21 cellular contexts compared by ENCODE assay signal in the genomic region with DNA sequence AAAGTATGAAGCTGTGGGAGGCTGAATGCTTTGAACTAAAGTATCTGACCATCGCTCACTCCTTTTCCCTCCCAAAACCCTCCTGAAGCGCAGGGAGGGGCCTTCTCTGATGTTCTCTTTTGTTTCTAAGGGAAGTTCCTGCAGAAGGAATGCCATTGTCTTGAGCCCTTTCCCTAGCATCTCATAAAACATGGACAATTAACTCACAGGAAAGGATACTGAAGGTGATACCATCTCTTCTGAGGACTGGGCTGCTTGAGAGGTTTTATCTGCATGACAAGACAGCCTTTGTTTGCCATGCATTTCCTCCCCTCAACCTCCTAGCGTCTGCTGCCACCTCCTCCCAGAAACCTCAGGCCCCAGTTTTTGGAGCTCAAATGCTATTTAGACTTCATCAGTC. TPM values are rescaled to one million over a fixed set of nuclear protein-coding genes. Genes with fewer than 3 reads are reported as not detected.
DNase-seq lines count a peak whose midpoint lies in the region; ATAC-seq, FAIRE-seq and TF ChIP-seq lines count a peak whose summit lies in the region.
"Had no signal": no experiment of that assay in that cellular context is flagged by ENCODE, and none has a peak within 500 bp of the region (broad histone marks: within the 10 kb centered on the region; RNA-seq: fewer than 3 reads in every experiment).

No MANE protein-coding gene starts in this region.

- POLR2A ChIA-PET in PC-9 (lab: Charles Lee; ENCODE audit: unreplicated experiment) = no interaction called here

- peaks cover 0 to 3% (median 0%) of the 10 kb centered on the region in 7 donors for H3K27me3 ChIP-seq in heart right ventricle
- H3K27me3 ChIP-seq in PC-9 (ENCODE audit: insufficient read depth, low read depth) = no peaks in the 10 kb centered on the region
- H3K27me3 ChIP-seq: BE2C, esophagus squamous epithelium, SJSA1 had no signal

- H3K27ac ChIP-seq in heart right ventricle = peak overlapping the region in 6 of 10 donors; percentile 6 to 64 (median 49)
- H3K27ac ChIP-seq in PC-9 = no peak overlapping the region
- H3K27ac ChIP-seq: A549, SJSA1 had no signal

- H3K4me3 ChIP-seq in heart right ventricle = no peak overlapping the region
- H3K4me3 ChIP-seq in PC-9 = no peak overlapping the region
- H3K4me3 ChIP-seq: A549, esophagus squamous epithelium, SJSA1 had no signal

- H3K9me3 ChIP-seq in heart right ventricle (no peaks in the 10 kb centered on the region), PC-9 (ENCODE audit: insufficient read depth, low read depth) (no peaks in the 10 kb centered on the region)
- H3K9me3 ChIP-seq: A549, BE2C, esophagus squamous epithelium, SJSA1 had no signal

- peaks cover 2% of the 10 kb centered on the region for H3K27me3 Mint-ChIP-seq in brain
- H3K27me3 Mint-ChIP-seq: IgD-negative memory B cell had no signal

- no peaks in the 10 kb centered on the region for H4K20me1 ChIP-seq in PC-9 (ENCODE audit: insufficient read depth)

- peak overlapping the region in 1 of 5 experiments; percentile 30 for H3K4me3 Mint-ChIP-seq in brain
- H3K4me3 Mint-ChIP-seq: activated CD8-positive, alpha-beta T cell treated with anti-CD3 and anti-CD28 coated beads, Interleukin-2, amount 10 ng/mL, durations not matched to agents 7 days and 5 days; HFFc6 had no signal

- DNase-seq in heart right ventricle (no peak), Right ventricle myocardium superior (no peak), iPS-NIHi7 (ENCODE audit: extremely low spot score) (peak; percentile 71), HTR-8/SVneo (ENCODE audit: insufficient read length, low spot score) (no peak), PC-9 (no peak), GF-D8 (lab: John Stamatoyannopoulos, UW) (no peak)
- DNase-seq in stimulated activated CD4-positive, alpha-beta T cell treated with anti-CD3 and anti-CD28 coated beads, Interleukin-2, amount 100 ng/mL, for 24 hours = no peak
- DNase-seq: activated CD8-positive, alpha-beta T cell treated with anti-CD3 and anti-CD28 coated beads, Interleukin-2, amount 10 ng/mL, durations not matched to agents 7 days and 5 days; activated naive CD4-positive, alpha-beta T cell; activated T-cell treated with anti-CD3 and anti-CD28 coated beads, Interleukin-2, amount 50 U/mL, for 1 hour; BE2C; caudate nucleus; esophagus squamous epithelium; HFFc6; NCI-H146; T-helper 2 cell had no signal

- no peak for FAIRE-seq in HTR-8/SVneo (lab: Jason Lieb, UNC)
- FAIRE-seq: A549 had no signal

- peaks cover 0 to 5% (median 0%) of the 10 kb centered on the region in 9 donors for H3K36me3 ChIP-seq in heart right ventricle
- H3K36me3 ChIP-seq in PC-9 (ENCODE audit: low read depth) = no peaks in the 10 kb centered on the region
- H3K36me3 ChIP-seq: BE2C had no signal

- peak overlapping the region in 3 of 5 experiments; percentile 53 to 73 (median 55) for H3K27ac Mint-ChIP-seq in brain
- H3K27ac Mint-ChIP-seq: activated CD8-positive, alpha-beta T cell treated with anti-CD3 and anti-CD28 coated beads, Interleukin-2, amount 10 ng/mL, durations not matched to agents 7 days and 5 days; HFFc6 had no signal

- H3K9me2 ChIP-seq in PC-9 (ENCODE audit: insufficient read depth) = no peaks in the 10 kb centered on the region

- CTCF ChIA-PET in PC-9 (lab: Charles Lee) = no interaction called here

- no peak overlapping the region for H2AFZ ChIP-seq in PC-9

- TF ChIP-seq CTCF in heart right ventricle (IDR thresholded peaks at IDR 0.05) (no peak), brain (conservative IDR thresholded peaks at IDR 0.05) (no peak), PC-9 (conservative IDR thresholded peaks at IDR 0.05) (no peak)

- H3F3A ChIP-seq in PC-9 (ENCODE audit: insufficient read depth, low read depth) = peaks cover 31% of the 10 kb centered on the region

- no peaks in the 10 kb centered on the region for H3K36me3 Mint-ChIP-seq in brain

- BruUV-seq in PC-9 (replicated peaks; lab: Mats Ljungman, UMichigan) = no TSS peak

- peaks cover 32% of the 10 kb centered on the region for H3K4me1 Mint-ChIP-seq in brain

- no peaks in the 10 kb centered on the region for H3K9me3 Mint-ChIP-seq in brain
- H3K9me3 Mint-ChIP-seq: HFFc6, IgD-negative memory B cell had no signal

- intact Hi-C loops in heart right ventricle (cut with DNase I) (no loop called here), Right ventricle myocardium superior (cut with DNase I) (no loop called here), PC-9 (cut with micrococcal nuclease; ENCODE audit: unreplicated experiment) (no loop called here)

- H3K4me1 ChIP-seq in heart right ventricle (peaks cover 0 to 54% (median 30%) of the 10 kb centered on the region in 9 donors), PC-9 (replicated peaks; ENCODE audit: insufficient read depth) (peaks cover 38% of the 10 kb centered on the region)
- H3K4me1 ChIP-seq: A549 had no signal

- no peak for ATAC-seq in heart right ventricle
- ATAC-seq in Right ventricle myocardium superior (ENCODE audit: poor library complexity) = no peak
- ATAC-seq: A549; activated CD8-positive, alpha-beta T cell treated with anti-CD3 and anti-CD28 coated beads, Interleukin-2, amount 10 ng/mL, durations not matched to agents 7 days and 5 days; right cardiac atrium had no signal

- H3K4me2 ChIP-seq in PC-9 = no peak overlapping the region
- H3K4me2 ChIP-seq: A549 had no signal

- WGBS in heart right ventricle, 2 donors = 58 to 65% methylated on average over 3 of the region's 3 CpGs

- no peaks in the 10 kb centered on the region; the same call in 1 of the 2 replicates for H3K79me2 ChIP-seq in PC-9 (ENCODE audit: low read depth)

RNA-seq across cellular contexts. Expression of a gene that starts 4.3 kb away (rescaled TPM):
- 10 to 100 TPM; 29.1 to 38.5 (median 32.8) TPM for total RNA-seq in heart right ventricle
- polyA plus RNA-seq in heart right ventricle = 10 to 100 TPM; 29.3 to 34.2 TPM
- 33.7 TPM for total RNA-seq in Right ventricle myocardium superior
- polyA plus RNA-seq in brain (ENCODE audit: insufficient read depth, low read depth, low replicate concordance) = 42.1 TPM
- 30.3 and 35.1 TPM in 2 replicates for total RNA-seq in PC-9 (2021)

RNA-seq across cellular contexts. Expression of a gene that starts 13.2 kb away (rescaled TPM):
- total RNA-seq in heart right ventricle (1 to 10 TPM; 1.1 to 5.5 (median 2.5) TPM), Right ventricle myocardium superior (2.7 TPM), PC-9 (2021) (0.81 and 1.1 TPM in 2 replicates)
- polyA plus RNA-seq in heart right ventricle (1 to 10 TPM; 2.9 to 3.4 TPM), brain (ENCODE audit: insufficient read depth, low read depth, low replicate concordance) (8.8 TPM)

RNA-seq across cellular contexts. Expression of a gene that starts 27.1 kb away (rescaled TPM):
- 10 to 100 TPM; 66.7 to 95.8 (median 74.5) TPM for total RNA-seq in heart right ventricle
- polyA plus RNA-seq in heart right ventricle = 100 to 1,000 TPM in 1 of 2 donors, 10 to 100 TPM in 1; 59.8 to 272 TPM
- total RNA-seq in Right ventricle myocardium superior = 75.7 TPM
- 184 TPM for polyA plus RNA-seq in brain (ENCODE audit: insufficient read depth, low read depth, low replicate concordance)
- total RNA-seq in PC-9 (2021) = 221 and 229 TPM in 2 replicates
